Comparison of ENCODE assay signal across 29 cellular contexts in genomic region chr6:87366899-87367298, GRCh38. TPM values are rescaled to one million over a fixed set of nuclear protein-coding genes. Genes with fewer than 3 reads are reported as not detected.
"Had no signal": no experiment of that assay in that cellular context is flagged by ENCODE, and none has a peak within 500 bp of the region (broad histone marks: within the 10 kb centered on the region; RNA-seq: fewer than 3 reads in every experiment).

No MANE protein-coding gene starts in this region.

- ATAC-seq: Panc1, PC-3, T-cell had no signal

- H3K4me2 ChIP-seq: SK-N-SH had no signal

- H3K9me3 ChIP-seq: SK-N-SH had no signal

- H3K9ac ChIP-seq: SK-N-SH had no signal

- H3K4me1 Mint-ChIP-seq: IgD-negative memory B cell, T-cell had no signal

- H3K4me3 Mint-ChIP-seq: IgD-negative memory B cell; T-cell; T-helper 1 cell treated with Interleukin-12 subunit alpha and Interleukin-12 subunit beta and Interleukin-4 antibody, amounts not matched to agents 30 μg/mL and 1 μg/mL, for 36 hours had no signal

- DNase-seq: KBM-7; MV-4-11; NCI-H1048; NCI-H1105 treated with DMSO at 0.1 percent for 48 hours; NCI-H1417 treated with DMSO at 0.1 percent for 48 hours; NCI-H146; NCI-H1694 treated with DMSO at 0.1 percent for 48 hours; NCI-H1930; NCI-H2081; NCI-H2107; NCI-H2227 treated with DMSO at 0.1 percent for 48 hours; NCI-H524 treated with DMSO at 0.1 percent for 48 hours; NCI-H69; NCI-H774; NK-92 treated with Interleukin-12 subunit alpha and Interleukin-12 subunit beta, amount 100 ng/mL, for 24 hours; PC-3; SHP77; SK-N-SH; SW 1271; T-cell had no signal

- H3K27ac Mint-ChIP-seq: IgD-negative memory B cell; T-cell; T-helper 1 cell treated with Interleukin-12 subunit alpha and Interleukin-12 subunit beta and Interleukin-4 antibody, amounts not matched to agents 30 μg/mL and 1 μg/mL, for 36 hours had no signal

- H3K27me3 Mint-ChIP-seq: IgD-negative memory B cell, T-cell had no signal

- H3K27ac ChIP-seq: RWPE1 had no signal

RNA-seq across cellular contexts. Expression of gene GJB7, which starts 37.8 kb away (rescaled TPM):
- total RNA-seq: HT1080, LHCN-M2, MCF 10A, OCI-LY7, SK-MEL-5 had no signal
- polyA plus RNA-seq: IgD-negative memory B cell, SK-N-SH had no signal

RNA-seq across cellular contexts. Expression of gene CFAP206, which starts 40.9 kb away (rescaled TPM):
- total RNA-seq: HT1080, MCF 10A had no signal
- polyA plus RNA-seq: IgD-negative memory B cell had no signal
